Comparison of ENCODE assay signal across 10 cellular contexts in genomic region chr2:45010706-45011036, GRCh38. TPM values are rescaled to one million over a fixed set of nuclear protein-coding genes. Genes with fewer than 3 reads are reported as not detected.
DNase-seq lines count a peak whose midpoint lies in the region; TF ChIP-seq lines count a peak whose summit lies in the region.
"Had no signal": no experiment of that assay in that cellular context is flagged by ENCODE, and none has a peak within 500 bp of the region (broad histone marks: within the 10 kb centered on the region; RNA-seq: fewer than 3 reads in every experiment).

No MANE protein-coding gene starts in this region.

- H3K27ac ChIP-seq in WERI-Rb-1, result no peak overlapping the region
- no peak overlapping the region for H3K27ac ChIP-seq in parathyroid adenoma

- no peaks in the 10 kb centered on the region for H3K9me3 ChIP-seq in Caco-2
- peaks cover 5% of the 10 kb centered on the region for H3K9me3 ChIP-seq in WERI-Rb-1 (ENCODE audit: severe bottlenecking)
- no peaks in the 10 kb centered on the region for H3K9me3 ChIP-seq in parathyroid adenoma (ENCODE audit: control insufficient read depth, low read length)

- no TSS peak for BruUV-seq in Caco-2 (replicated peaks; lab: Mats Ljungman, UMichigan)

- intact Hi-C loops in Caco-2 (cut with micrococcal nuclease; ENCODE audit: unreplicated experiment), result no loop called here

- no peaks in the 10 kb centered on the region for H3K36me3 ChIP-seq in Caco-2 (ENCODE audit: control insufficient read depth, insufficient read depth, low read length)
- no peaks in the 10 kb centered on the region for H3K36me3 ChIP-seq in WERI-Rb-1
- H3K36me3 ChIP-seq in parathyroid adenoma (ENCODE audit: control insufficient read depth, insufficient read depth, low read length), result no peaks in the 10 kb centered on the region

- CTCF ChIA-PET in Caco-2 (lab: Charles Lee), result no interaction called here

- peaks cover 3% of the 10 kb centered on the region for H3K27me3 ChIP-seq in Caco-2 (replicated peaks; ENCODE audit: control insufficient read depth, insufficient read depth, low read length)
- peaks cover 60% of the 10 kb centered on the region for H3K27me3 ChIP-seq in WERI-Rb-1 (ENCODE audit: insufficient read depth, low read depth, severe bottlenecking)
- no peaks in the 10 kb centered on the region for H3K27me3 ChIP-seq in parathyroid adenoma (ENCODE audit: control insufficient read depth, insufficient read depth, low read length)

- H3K9ac ChIP-seq in parathyroid adenoma, result no peak overlapping the region

- no peaks in the 10 kb centered on the region for H3K9me3 Mint-ChIP-seq in Caco-2 (ENCODE audit: unreplicated experiment)

- no peaks in the 10 kb centered on the region for H3K4me1 Mint-ChIP-seq in Caco-2 (ENCODE audit: low read depth, unreplicated experiment)

- peak overlapping the region; percentile 81 for H3K4me2 ChIP-seq in parathyroid adenoma (ENCODE audit: low read length)

- H3K36me3 Mint-ChIP-seq in Caco-2 (ENCODE audit: insufficient read depth, unreplicated experiment), result no peaks in the 10 kb centered on the region

- peak overlapping the region; percentile 71 for H2AFZ ChIP-seq in parathyroid adenoma

- DNase-seq in Caco-2 (no peak), WERI-Rb-1 (no peak), fibroblast of villous mesenchyme (ENCODE audit: low read depth) (no peak), epidermal melanocyte (ENCODE audit: insufficient read length, low spot score) (no peak), GM03348 (ENCODE audit: low spot score) (no peak), HCEC 1CT (no peak)
- no peak for DNase-seq in stimulated activated CD8-positive, alpha-beta memory T cell treated with anti-CD3 and anti-CD28 coated beads, Interleukin-4, amount 100 ng/mL, for 48 hours
- DNase-seq: DMS153, NCI-H1048 had no signal

- H3K4me3 ChIP-seq in Caco-2 (ENCODE audit: low read depth, low read length) (no peak overlapping the region), WERI-Rb-1 (ENCODE audit: low read depth, low read length) (peak overlapping the region; percentile 44), fibroblast of villous mesenchyme (ENCODE audit: low read depth, low read length) (peak overlapping the region; percentile 56), parathyroid adenoma (ENCODE audit: low read depth, low read length) (peak overlapping the region; percentile 81)

- H3K79me2 ChIP-seq in parathyroid adenoma, result no peaks in the 10 kb centered on the region

- POLR2A ChIA-PET in Caco-2 (lab: Charles Lee), result no interaction called here

- H3K27ac Mint-ChIP-seq in Caco-2 (ENCODE audit: unreplicated experiment), result no peak overlapping the region

- TF ChIP-seq CTCF in Caco-2 (IDR thresholded peaks at IDR 0.05; ENCODE audit: insufficient read depth in 1 of 2, low read depth in 1 of 2, low read length in 1 of 2, severe bottlenecking in 1 of 2, unreplicated experiment in 1 of 2), result no peak
- no peak for TF ChIP-seq CTCF in WERI-Rb-1 (IDR thresholded peaks at IDR 0.05; ENCODE audit: low read depth, low read length)
- TF ChIP-seq CTCF in fibroblast of villous mesenchyme (IDR thresholded peaks at IDR 0.05; ENCODE audit: insufficient read depth, low read depth, low read length), result no peak
- peak; percentile 3 for TF ChIP-seq CTCF in parathyroid adenoma (IDR thresholded peaks at IDR 0.05)

- peaks cover 21% of the 10 kb centered on the region for H3K27me3 Mint-ChIP-seq in Caco-2 (ENCODE audit: insufficient read depth, unreplicated experiment)

- H3K4me1 ChIP-seq in Caco-2, result no peaks in the 10 kb centered on the region; the same call in 1 of the 2 replicates
- no peaks in the 10 kb centered on the region for H3K4me1 ChIP-seq in parathyroid adenoma

- peak overlapping the region; percentile 94 for H3K4me3 Mint-ChIP-seq in Caco-2 (ENCODE audit: unreplicated experiment)

RNA-seq across cellular contexts. Expression of gene SIX2, which starts 1.4 kb away (rescaled TPM):
- total RNA-seq in Caco-2 (2022) (0.88 and 1.9 TPM in 2 replicates), fibroblast of villous mesenchyme (under 0.01 TPM in 1 of 2 replicates, not detected in the other)
